8 cellular contexts compared by ENCODE assay signal in the genomic region with DNA sequence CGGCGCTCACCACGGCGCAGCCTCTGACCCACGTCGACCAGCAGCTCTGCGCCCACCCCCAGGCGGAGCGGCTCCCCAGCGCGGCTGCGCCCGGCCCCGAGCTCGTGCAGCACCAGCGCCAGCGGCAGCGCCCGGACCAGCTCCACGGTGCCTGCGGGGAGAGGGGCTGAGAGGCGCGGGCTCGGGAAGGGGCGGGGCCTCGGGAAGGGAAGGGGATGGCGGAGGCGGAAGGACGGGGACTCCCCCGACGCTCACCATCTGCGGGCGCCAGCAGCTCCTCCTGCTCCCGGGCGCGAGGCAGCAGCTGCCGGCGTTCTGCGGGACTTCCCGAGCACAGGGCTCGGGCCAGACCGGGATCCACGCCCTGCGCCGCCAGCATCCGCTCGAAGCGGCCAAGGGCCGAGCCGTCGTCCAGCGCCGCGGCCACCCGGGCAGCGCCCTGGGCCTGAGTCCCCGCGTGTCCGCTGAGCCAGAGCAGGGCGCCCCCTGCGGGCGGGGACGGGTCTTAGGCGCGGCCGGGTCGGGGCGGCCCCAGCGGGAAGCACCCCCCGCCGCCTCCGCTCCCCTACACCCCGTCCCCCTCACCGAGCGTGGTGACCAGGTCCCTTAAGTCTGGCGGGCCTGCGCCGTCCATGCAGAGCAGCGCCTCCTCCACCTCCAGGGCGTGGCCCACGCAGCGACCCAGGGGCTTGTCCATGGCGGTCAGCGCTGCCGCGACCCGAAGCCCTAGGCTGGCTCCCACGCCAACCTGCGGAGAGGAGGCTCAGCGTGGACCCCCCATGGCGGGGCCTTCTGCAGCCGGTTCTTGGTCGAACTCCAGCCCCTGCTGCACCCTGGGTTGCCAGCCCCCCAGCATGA. TPM values are rescaled to one million over a fixed set of nuclear protein-coding genes. Genes with fewer than 3 reads are reported as not detected.
DNase-seq lines count a peak whose midpoint lies in the region; ATAC-seq and FAIRE-seq lines count a peak whose summit lies in the region.

No MANE protein-coding gene starts in this region.

- peaks cover 14% of the 10 kb centered on the region for H4K20me1 ChIP-seq in Karpas-422 (ENCODE audit: insufficient read depth, low read depth, low read length)

- intact Hi-C loops in cardiac septum (cut with DNase I), result loop anchor here (5.0 kb wide), 2 partner anchors 36 to 56 kb away; partner anchors contain the start of genes CHKB and SYCE3
- intact Hi-C loops in posterior cingulate gyrus (cut with DNase I), result loop anchor here (1.0 to 2.0 kb wide), 3 partner anchors 17 to 56 kb away; partner anchors contain the start of genes CHKB, NCAPH2 and SYCE3

- FAIRE-seq in urothelium cell line (lab: Jason Lieb, UNC), result peak; percentile 76

- peak overlapping the region; percentile 98 for H3K4me3 ChIP-seq in Karpas-422 (ENCODE audit: low read length)

- peaks cover 41% of the 10 kb centered on the region for H3K4me1 ChIP-seq in Karpas-422 (ENCODE audit: low read length)

- no peaks in the 10 kb centered on the region for H3K9me2 ChIP-seq in Karpas-422 (replicated peaks; ENCODE audit: insufficient read depth, low read length)

- H3K9me3 ChIP-seq in Karpas-422 (ENCODE audit: low read length), result no peaks in the 10 kb centered on the region

- peak overlapping the region; percentile 63; the same call in 1 of the 2 replicates for H2AFZ ChIP-seq in Karpas-422 (ENCODE audit: low read length)

- peak overlapping the region; percentile 87 for H3K27ac ChIP-seq in Karpas-422 (ENCODE audit: low read length)

- H3K27me3 ChIP-seq in Karpas-422 (ENCODE audit: low read length), result no peaks in the 10 kb centered on the region

- peak overlapping the region; percentile 85 for H3K9ac ChIP-seq in Karpas-422 (ENCODE audit: low read length)

- H3K36me3 ChIP-seq in Karpas-422 (ENCODE audit: insufficient read depth, low read length), result no peaks in the 10 kb centered on the region

- DNase-seq in ELF-1 (ENCODE audit: low read depth, low spot score) (peak; percentile 74), Karpas-422 (peak; percentile 93), SKM-1 (lab: John Stamatoyannopoulos, UW; ENCODE audit: unreplicated experiment) (peak; percentile 58), cardiac septum (ENCODE audit: low spot score) (peak; percentile 93), posterior cingulate gyrus (peak; percentile 47 to 95 (median 68)), urothelium cell line (ENCODE audit: low spot score) (peak; percentile 87)
- peak; percentile 64 for DNase-seq in activated naive CD8-positive, alpha-beta T cell treated with anti-CD3 and anti-CD28 coated beads, Interleukin-2, amount 50 U/mL, for 16 hours (ENCODE audit: low read depth, low spot score)

- H3K4me2 ChIP-seq in Karpas-422 (ENCODE audit: low read depth, low read length, poor library complexity, severe bottlenecking), result peak overlapping the region; percentile 98

- ATAC-seq in GM21737 (IDR thresholded peaks at IDR 0.05; ENCODE audit: unreplicated experiment), result peak; percentile 23

- peaks cover 22% of the 10 kb centered on the region for H3K79me2 ChIP-seq in Karpas-422 (ENCODE audit: low read length)

RNA-seq across cellular contexts. Expression of gene SCO2, which starts 0.8 kb away (rescaled TPM):
- total RNA-seq in Karpas-422 (2014; rRNA removed; shearing (Covaris generic); ENCODE audit: low replicate concordance), result 1.1 and 14.2 TPM in 2 replicates
- 2.4 TPM for total RNA-seq in cardiac septum

RNA-seq across cellular contexts. Expression of gene TYMP, which starts 3.6 kb away (rescaled TPM):
- 1.8 and 5.0 TPM in 2 replicates for total RNA-seq in Karpas-422 (2014; rRNA removed; shearing (Covaris generic); ENCODE audit: low replicate concordance)
- 18.3 TPM for total RNA-seq in cardiac septum

RNA-seq across cellular contexts. Expression of gene NCAPH2, which starts 18.2 kb away (rescaled TPM):
- 24.6 and 53.5 TPM in 2 replicates for total RNA-seq in Karpas-422 (2014; rRNA removed; shearing (Covaris generic); ENCODE audit: low replicate concordance)
- 25.1 TPM for total RNA-seq in cardiac septum

RNA-seq across cellular contexts. Expression of gene LMF2, which starts 18.7 kb away (rescaled TPM):
- total RNA-seq in Karpas-422 (2014; rRNA removed; shearing (Covaris generic); ENCODE audit: low replicate concordance), result 19.2 and 21.4 TPM in 2 replicates
- 28.7 TPM for total RNA-seq in cardiac septum

RNA-seq across cellular contexts. Expression of gene KLHDC7B, which starts 19.5 kb away (rescaled TPM):
- 4.5 and 9.8 TPM in 2 replicates for total RNA-seq in Karpas-422 (2014; rRNA removed; shearing (Covaris generic); ENCODE audit: low replicate concordance)
- total RNA-seq in cardiac septum, result 0.08 TPM

Comparison
In these comparisons a context has a peak if more than half of its experiments do, and no peak if none do; other contexts are left out.
1. Peak in every context shown above with its lines: DNase-seq, ATAC-seq, H3K4me3 ChIP-seq and H3K27ac ChIP-seq.